ENCODE assay signal across 31 cellular contexts in genomic region chr5:175447571-175447970, GRCh38. TPM values are rescaled to one million over a fixed set of nuclear protein-coding genes. Genes with fewer than 3 reads are reported as not detected.
"Had no signal": no experiment of that assay in that cellular context is flagged by ENCODE, and none has a peak within 500 bp of the region (broad histone marks: within the 10 kb centered on the region; RNA-seq: fewer than 3 reads in every experiment).

No MANE protein-coding gene starts in this region.

- H2AFZ ChIP-seq: hepatocyte had no signal

- H3K4me3 Mint-ChIP-seq: dendritic cell treated with granulocyte-macrophage colony-stimulating factor and Interleukin-4, amounts not matched to agents 40 ng/mL and 50 ng/mL, for 4 days; memory B cell; naive thymus-derived CD4-positive, alpha-beta T cell; nephron; stimulated activated effector memory CD8-positive, alpha-beta T cell treated with anti-CD3 and anti-CD28 coated beads, Interleukin-12 subunit alpha, Interleukin-12 subunit beta, amount 100 ng/mL, for 72 hours had no signal

- H3K36me3 ChIP-seq: colonic mucosa, esophagus muscularis mucosa, gastroesophageal sphincter, heart left ventricle, stomach, thyroid gland had no signal

- H3K4me3 ChIP-seq: colonic mucosa, esophagus muscularis mucosa, gastroesophageal sphincter, heart left ventricle, hepatocyte, lung, smooth muscle cell, stomach, thyroid gland had no signal

- H3K4me1 ChIP-seq: colonic mucosa, foreskin keratinocyte had no signal

- H3K36me3 Mint-ChIP-seq: memory B cell; naive thymus-derived CD4-positive, alpha-beta T cell; stimulated activated effector memory CD8-positive, alpha-beta T cell treated with anti-CD3 and anti-CD28 coated beads, Interleukin-12 subunit alpha, Interleukin-12 subunit beta, amount 100 ng/mL, for 72 hours had no signal

- DNase-seq: colonic mucosa; effector CD8-positive, alpha-beta T cell; foreskin keratinocyte; heart left ventricle; kidney; midbrain; naive thymus-derived CD4-positive, alpha-beta T cell; nucleus accumbens; posterior cingulate gyrus; stimulated activated CD4-positive, alpha-beta T cell treated with anti-CD3 and anti-CD28 coated beads, Interleukin-12 subunit alpha, Interleukin-12 subunit beta, amount 100 ng/mL, for 4 hours; stimulated activated CD4-positive, alpha-beta T cell treated with anti-CD3 and anti-CD28 coated beads, Interleukin-1b, Interleukin-23, amount 100 ng/mL, for 48 hours; stimulated activated CD4-positive, alpha-beta T cell treated with anti-CD3 and anti-CD28 coated beads, Interleukin-4, amount 100 ng/mL, for 1 hour; stimulated activated naive CD4-positive, alpha-beta T cell treated with Interleukin-2 at 50 U/mL for 16 hours; stomach; thyroid gland; trophoblast cell had no signal

- H3K27ac Mint-ChIP-seq: dendritic cell treated with granulocyte-macrophage colony-stimulating factor and Interleukin-4, amounts not matched to agents 40 ng/mL and 50 ng/mL, for 4 days; memory B cell; naive thymus-derived CD4-positive, alpha-beta T cell; nephron; stimulated activated effector memory CD8-positive, alpha-beta T cell treated with anti-CD3 and anti-CD28 coated beads, Interleukin-12 subunit alpha, Interleukin-12 subunit beta, amount 100 ng/mL, for 72 hours had no signal

- H3K9me3 Mint-ChIP-seq: dendritic cell treated with granulocyte-macrophage colony-stimulating factor and Interleukin-4, amounts not matched to agents 40 ng/mL and 50 ng/mL, for 4 days; memory B cell; naive thymus-derived CD4-positive, alpha-beta T cell; nephron; stimulated activated effector memory CD8-positive, alpha-beta T cell treated with anti-CD3 and anti-CD28 coated beads, Interleukin-12 subunit alpha, Interleukin-12 subunit beta, amount 100 ng/mL, for 72 hours had no signal

- H3K79me2 ChIP-seq: hepatocyte had no signal

- H3K4me2 ChIP-seq: hepatocyte, smooth muscle cell had no signal

- H3K27ac ChIP-seq: colonic mucosa, esophagus muscularis mucosa, foreskin keratinocyte, gastroesophageal sphincter, heart left ventricle, hepatocyte, stomach, thyroid gland had no signal

- ATAC-seq: foreskin keratinocyte; gastroesophageal sphincter; heart left ventricle; left lobe of liver; naive thymus-derived CD4-positive, alpha-beta T cell; sciatic nerve; stimulated activated effector memory CD8-positive, alpha-beta T cell treated with anti-CD3 and anti-CD28 coated beads, Interleukin-12 subunit alpha, Interleukin-12 subunit beta, amount 100 ng/mL, for 72 hours had no signal

RNA-seq across cellular contexts. Expression of gene DRD1, which starts 3.6 kb away (rescaled TPM):
- total RNA-seq: endothelial cell of umbilical vein; epithelial cell of proximal tubule; foreskin keratinocyte; naive thymus-derived CD4-positive, alpha-beta T cell; osteocyte; pulmonary artery endothelial cell; thyroid gland had no signal
- polyA plus RNA-seq: endothelial cell of umbilical vein; foreskin keratinocyte; heart left ventricle; naive thymus-derived CD4-positive, alpha-beta T cell had no signal
